12 cellular contexts compared by ENCODE assay signal in the genomic region with DNA sequence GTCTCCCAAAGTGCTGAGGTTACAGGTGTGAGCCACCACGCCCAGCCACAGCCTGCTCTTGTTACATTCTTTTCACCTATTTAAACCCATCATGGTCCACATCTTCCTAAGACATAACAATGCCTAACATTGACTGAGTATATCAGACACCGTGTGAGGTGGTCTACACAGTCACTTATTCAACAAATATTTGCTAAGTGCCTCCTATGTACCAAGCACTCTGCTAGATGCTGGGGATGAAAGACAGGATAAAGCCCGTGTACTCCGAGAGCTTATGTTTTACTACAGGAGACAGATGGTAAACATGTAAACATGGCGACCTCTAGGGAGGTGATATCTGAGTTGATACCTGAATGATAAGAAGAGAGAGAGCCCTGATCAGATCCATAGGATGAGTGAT. TPM values are rescaled to one million over a fixed set of nuclear protein-coding genes. Genes with fewer than 3 reads are reported as not detected.
DNase-seq lines count a peak whose midpoint lies in the region; ATAC-seq, FAIRE-seq and TF ChIP-seq lines count a peak whose summit lies in the region.
"Had no signal": no experiment of that assay in that cellular context is flagged by ENCODE, and none has a peak within 500 bp of the region (broad histone marks: within the 10 kb centered on the region; RNA-seq: fewer than 3 reads in every experiment).

No MANE protein-coding gene starts in this region.

- H3K27ac ChIP-seq in RWPE2 (ENCODE audit: poor library complexity, severe bottlenecking) = peak overlapping the region; percentile 99
- H3K27ac ChIP-seq in foreskin keratinocyte = peak overlapping the region; percentile 82
- H3K27ac ChIP-seq in thoracic aorta = peak overlapping the region; percentile 98 to 99

- no peaks in the 10 kb centered on the region for H3K27me3 ChIP-seq in RWPE2 (ENCODE audit: insufficient read depth, poor library complexity, severe bottlenecking)
- no peaks in the 10 kb centered on the region for H3K27me3 ChIP-seq in foreskin keratinocyte
- no peaks in the 10 kb centered on the region for H3K27me3 ChIP-seq in thoracic aorta (replicated peaks; ENCODE audit: insufficient read depth)

- H3K36me3 Mint-ChIP-seq in activated CD8-positive, alpha-beta memory T cell treated with anti-CD3 and anti-CD28 coated beads, Interleukin-2, amount 10 ng/mL, durations not matched to agents 7 days and 5 days = peaks cover 65% of the 10 kb centered on the region

- CTCF ChIA-PET in activated CD8-positive, alpha-beta memory T cell treated with anti-CD3 and anti-CD28 coated beads, Interleukin-2, amount 10 ng/mL, durations not matched to agents 7 days and 5 days (lab: Charles Lee) = interaction anchor here (0.7 to 22.3 kb wide), 3 partner anchors 13 to 52 kb away, joined by 5 to 685 read pairs (median 48); a partner anchor contains a TSS

- ATAC-seq in activated CD8-positive, alpha-beta memory T cell treated with anti-CD3 and anti-CD28 coated beads, Interleukin-2, amount 10 ng/mL, durations not matched to agents 7 days and 5 days = no peak
- ATAC-seq in RWPE2 (ENCODE audit: low read depth) (no peak), foreskin keratinocyte (no peak), thoracic aorta (ENCODE audit: insufficient number of reproducible peaks, low FRiP score, low read depth) (no peak), GM19395 (IDR thresholded peaks at IDR 0.05; ENCODE audit: unreplicated experiment) (no peak)

- no peaks in the 10 kb centered on the region for H3K9me3 Mint-ChIP-seq in activated CD8-positive, alpha-beta memory T cell treated with anti-CD3 and anti-CD28 coated beads, Interleukin-2, amount 10 ng/mL, durations not matched to agents 7 days and 5 days (ENCODE audit: low read depth)

- DNase-seq in activated CD8-positive, alpha-beta memory T cell treated with anti-CD3 and anti-CD28 coated beads, Interleukin-2, amount 10 ng/mL, durations not matched to agents 7 days and 5 days = no peak
- DNase-seq in activated CD8-positive, alpha-beta memory T cell treated with anti-CD3 and anti-CD28 coated beads, Interleukin-2, amount 50 U/mL, for 48 hours = no peak
- DNase-seq in RWPE2 (ENCODE audit: low spot score) = no peak
- DNase-seq in foreskin keratinocyte = no peak
- DNase-seq in thoracic aorta (ENCODE audit: low spot score) = no peak
- DNase-seq in HTR-8/SVneo (ENCODE audit: insufficient read length, low spot score) = no peak
- no peak for DNase-seq in NCI-H1105 treated with DMSO at 0.1 percent for 48 hours (lab: John Stamatoyannopoulos, UW)
- DNase-seq: activated naive CD4-positive, alpha-beta T cell; AML-193; effector memory CD4-positive, alpha-beta T cell; NCI-H1048 had no signal

- no peak for TF ChIP-seq CTCF in RWPE2 (IDR thresholded peaks at IDR 0.05; ENCODE audit: poor library complexity, severe bottlenecking)
- TF ChIP-seq CTCF in foreskin keratinocyte (conservative IDR thresholded peaks at IDR 0.05) = no peak
- no peak for TF ChIP-seq CTCF in thoracic aorta (IDR thresholded peaks at IDR 0.05)

- H3K36me3 ChIP-seq in RWPE2 (ENCODE audit: low read depth) (peaks cover 94% of the 10 kb centered on the region), thoracic aorta (peaks cover 21% of the 10 kb centered on the region)

- H3K4me3 ChIP-seq in RWPE2 (ENCODE audit: severe bottlenecking) (no peak overlapping the region), thoracic aorta (no peak overlapping the region)

- H3K4me1 ChIP-seq in RWPE2 (ENCODE audit: insufficient read depth, poor library complexity, severe bottlenecking) (peaks cover 89% of the 10 kb centered on the region), foreskin keratinocyte (peaks cover 60% of the 10 kb centered on the region), thoracic aorta (ENCODE audit: control insufficient read depth in 1 of 2, low read depth in 2 of 2) (peaks cover 72 to 93% of the 10 kb centered on the region in 2 donors)

- peaks cover 83% of the 10 kb centered on the region for H3K4me1 Mint-ChIP-seq in activated CD8-positive, alpha-beta memory T cell treated with anti-CD3 and anti-CD28 coated beads, Interleukin-2, amount 10 ng/mL, durations not matched to agents 7 days and 5 days

- H3K9me3 ChIP-seq in RWPE2 (ENCODE audit: severe bottlenecking) (no peaks in the 10 kb centered on the region), thoracic aorta (no peaks in the 10 kb centered on the region)

- no peak for FAIRE-seq in HTR-8/SVneo (lab: Jason Lieb, UNC)

- H3K27ac Mint-ChIP-seq in activated CD8-positive, alpha-beta memory T cell treated with anti-CD3 and anti-CD28 coated beads, Interleukin-2, amount 10 ng/mL, durations not matched to agents 7 days and 5 days = peak overlapping the region; percentile 9

- no peaks in the 10 kb centered on the region for H3K27me3 Mint-ChIP-seq in activated CD8-positive, alpha-beta memory T cell treated with anti-CD3 and anti-CD28 coated beads, Interleukin-2, amount 10 ng/mL, durations not matched to agents 7 days and 5 days

- no peak overlapping the region for H3K4me3 Mint-ChIP-seq in activated CD8-positive, alpha-beta memory T cell treated with anti-CD3 and anti-CD28 coated beads, Interleukin-2, amount 10 ng/mL, durations not matched to agents 7 days and 5 days

RNA-seq across cellular contexts. Expression of a gene that starts 12.7 kb away (rescaled TPM):
- 100 to 1,000 TPM in 1 of 2 experiments, 10 to 100 TPM in 1; 69.8 to 121 TPM for total RNA-seq in activated CD8-positive, alpha-beta memory T cell treated with anti-CD3 and anti-CD28 coated beads, Interleukin-2, amount 10 ng/mL, durations not matched to agents 7 days and 5 days
- total RNA-seq in foreskin keratinocyte (114 and 136 TPM in 2 replicates), thoracic aorta (100 to 1,000 TPM; 137 to 187 TPM)
- polyA plus RNA-seq in foreskin keratinocyte = 106 and 115 TPM in 2 replicates

RNA-seq across cellular contexts. Expression of a gene that starts 29.2 kb away (rescaled TPM):
- total RNA-seq in activated CD8-positive, alpha-beta memory T cell treated with anti-CD3 and anti-CD28 coated beads, Interleukin-2, amount 10 ng/mL, durations not matched to agents 7 days and 5 days = 100 to 1,000 TPM; 148 to 159 TPM
- total RNA-seq in foreskin keratinocyte = 106 and 126 TPM in 2 replicates
- polyA plus RNA-seq in foreskin keratinocyte = 47.2 and 65.4 TPM in 2 replicates
- 1 to 10 TPM; 1.5 TPM for total RNA-seq in thoracic aorta

Comparison
In these comparisons a context has a peak if more than half of its experiments do, and no peak if none do; other contexts are left out.
1. RNA of a gene that starts 29.2 kb away (total RNA-seq): 148 to 159 TPM in activated CD8-positive, alpha-beta memory T cell treated with anti-CD3 and anti-CD28 coated beads, Interleukin-2, amount 10 ng/mL, durations not matched to agents 7 days and 5 days and 106 to 126 TPM in foreskin keratinocyte; 1.5 TPM in thoracic aorta; every median in the first group is over 10 times any median in the second.
2. Peak in every context shown above with its lines, with median percentiles within 50 percentile points of each other: H3K27ac ChIP-seq.